ENCODE assay signal across 10 cellular contexts in genomic region chr20:49595811-49596545, GRCh38. TPM values are rescaled to one million over a fixed set of nuclear protein-coding genes. Genes with fewer than 3 reads are reported as not detected.
DNase-seq lines count a peak whose midpoint lies in the region; ATAC-seq and TF ChIP-seq lines count a peak whose summit lies in the region.
"Had no signal": no experiment of that assay in that cellular context is flagged by ENCODE, and none has a peak within 500 bp of the region (broad histone marks: within the 10 kb centered on the region; RNA-seq: fewer than 3 reads in every experiment).

No MANE protein-coding gene starts in this region.

- H3K4me1 ChIP-seq in testis: no peaks in the 10 kb centered on the region

- H3K4me3 ChIP-seq in foreskin fibroblast (ENCODE audit: low read depth in 1 of 2, low read length in 2 of 2): no peak overlapping the region
- no peak overlapping the region for H3K4me3 ChIP-seq in testis
- H3K4me3 ChIP-seq: upper lobe of left lung had no signal

- intact Hi-C loops in testis (cut with DNase I; ENCODE audit: low total_unique reads): no loop called here

- no peak for TF ChIP-seq POLR2A in testis (IDR thresholded peaks at IDR 0.05)

- no peaks in the 10 kb centered on the region for H3K36me3 ChIP-seq in testis (ENCODE audit: low read depth, missing control alignments)
- H3K36me3 ChIP-seq: upper lobe of left lung had no signal

- TF ChIP-seq CTCF in foreskin fibroblast (IDR thresholded peaks at IDR 0.05; ENCODE audit: low read depth, low read length) (no peak), testis (IDR thresholded peaks at IDR 0.05) (no peak)

- H3K27ac ChIP-seq in testis: peak overlapping the region in 1 of 2 donors; percentile 45

- no peaks in the 10 kb centered on the region for H3K27me3 ChIP-seq in testis
- H3K27me3 ChIP-seq: upper lobe of left lung had no signal

- no peaks in the 10 kb centered on the region for H3K9me3 ChIP-seq in testis
- H3K9me3 ChIP-seq: upper lobe of left lung had no signal

- no peak for ATAC-seq in GM21367 (IDR thresholded peaks at IDR 0.05; ENCODE audit: unreplicated experiment)

- peak; percentile 65 for DNase-seq in HK-2 (ENCODE audit: unreplicated experiment)
- DNase-seq in activated CD4-positive, alpha-beta T cell treated with anti-CD3 and anti-CD28 coated beads, Interleukin-2, amount 50 U/mL, for 48 hours: peak; percentile 84 to 91
- DNase-seq in foreskin fibroblast: peak; percentile 83 to 92
- peak; percentile 49 for DNase-seq in stimulated activated CD8-positive, alpha-beta memory T cell treated with anti-CD3 and anti-CD28 coated beads, Interleukin-15, amount 100 ng/mL, for 24 hours (ENCODE audit: low read depth)
- no peak for DNase-seq in NCI-H1092 treated with DMSO at 0.1 percent for 48 hours (lab: John Stamatoyannopoulos, UW)
- no peak for DNase-seq in testis
- no peak for DNase-seq in pons (ENCODE audit: low spot score)
- DNase-seq: upper lobe of left lung had no signal

- 82 to 85% methylated on average over 8 to 15 of the region's 15 CpGs for WGBS in testis, 2 donors

RNA-seq across cellular contexts. Expression of gene PTGIS, which starts 28.0 kb away (rescaled TPM):
- total RNA-seq in testis: 10 to 100 TPM; 12.2 to 13.0 TPM
- polyA plus RNA-seq in testis (ENCODE audit: insufficient read depth, low read depth, low replicate concordance): 30.3 TPM
- total RNA-seq: epithelial cell of proximal tubule had no signal

Comparison
In these comparisons a context has a peak if more than half of its experiments do, and no peak if none do; other contexts are left out.
1. DNase-seq: peak in HK-2 (single experiment), activated CD4-positive, alpha-beta T cell treated with anti-CD3 and anti-CD28 coated beads, Interleukin-2, amount 50 U/mL, for 48 hours (2 of 2), foreskin fibroblast (2 of 2) and stimulated activated CD8-positive, alpha-beta memory T cell treated with anti-CD3 and anti-CD28 coated beads, Interleukin-15, amount 100 ng/mL, for 24 hours (single experiment); none in NCI-H1092 treated with DMSO at 0.1 percent for 48 hours (single experiment), testis (single experiment) and pons (single experiment).